In genomic region chrX:8800351-8800750, GRCh38 we compare ENCODE assay signal across 2 cellular contexts.
DNase-seq lines count a peak whose midpoint lies in the region; ATAC-seq and FAIRE-seq lines count a peak whose summit lies in the region.
"Not testable (repeated sequence)": the region's sequence is repeated elsewhere in the genome, so short reads cannot be mapped to it uniquely, and the experiment has no call there.

No MANE protein-coding gene starts in this region.

- not testable (repeated sequence) for H3K4me3 Mint-ChIP-seq in stimulated activated naive CD8-positive, alpha-beta T cell treated with anti-CD3 and anti-CD28 coated beads, Interleukin-15, amount 100 ng/mL, for 72 hours

- FAIRE-seq in HTR-8/SVneo (lab: Jason Lieb, UNC), result peak; percentile 23

- not testable (repeated sequence) for H3K4me1 Mint-ChIP-seq in stimulated activated naive CD8-positive, alpha-beta T cell treated with anti-CD3 and anti-CD28 coated beads, Interleukin-15, amount 100 ng/mL, for 72 hours

- DNase-seq in HTR-8/SVneo (ENCODE audit: insufficient read length, low spot score); stimulated activated naive CD8-positive, alpha-beta T cell treated with anti-CD3 and anti-CD28 coated beads, Interleukin-15, amount 100 ng/mL, for 72 hours: not testable (repeated sequence)

- H3K27me3 Mint-ChIP-seq in stimulated activated naive CD8-positive, alpha-beta T cell treated with anti-CD3 and anti-CD28 coated beads, Interleukin-15, amount 100 ng/mL, for 72 hours, result peaks cover 11% of the 10 kb centered on the region

- not testable (repeated sequence) for H3K27ac Mint-ChIP-seq in stimulated activated naive CD8-positive, alpha-beta T cell treated with anti-CD3 and anti-CD28 coated beads, Interleukin-15, amount 100 ng/mL, for 72 hours

- H3K9me3 Mint-ChIP-seq in stimulated activated naive CD8-positive, alpha-beta T cell treated with anti-CD3 and anti-CD28 coated beads, Interleukin-15, amount 100 ng/mL, for 72 hours, result not testable (repeated sequence)

- peak; percentile 28 for ATAC-seq in stimulated activated naive CD8-positive, alpha-beta T cell treated with anti-CD3 and anti-CD28 coated beads, Interleukin-15, amount 100 ng/mL, for 72 hours
